In genomic region chr15:72487070-72487797, GRCh38 we compare ENCODE assay signal across 17 cellular contexts. TPM values are rescaled to one million over a fixed set of nuclear protein-coding genes. Genes with fewer than 3 reads are reported as not detected.
DNase-seq lines count a peak whose midpoint lies in the region; ATAC-seq and TF ChIP-seq lines count a peak whose summit lies in the region.
"Had no signal": no experiment of that assay in that cellular context is flagged by ENCODE, and none has a peak within 500 bp of the region (broad histone marks: within the 10 kb centered on the region; RNA-seq: fewer than 3 reads in every experiment).

No MANE protein-coding gene starts in this region.

- no peak overlapping the region for H2BK120ac ChIP-seq in IMR-90 (ENCODE audit: low read depth, low read length)

- H2BK15ac ChIP-seq in IMR-90 (ENCODE audit: low read depth, low read length), result no peak overlapping the region

- dilution Hi-C loops in IMR-90 (cut with HindIII; ENCODE audit: low sequenced_read_pairs, unreplicated experiment), result no loop called here

- H3K4me3 Mint-ChIP-seq in CD8-positive, alpha-beta T cell, result peak overlapping the region; percentile 3
- H3K4me3 Mint-ChIP-seq in naive thymus-derived CD8-positive, alpha-beta T cell, result peak overlapping the region in 6 of 10 donors; percentile 7 to 59 (median 28)
- H3K4me3 Mint-ChIP-seq: stimulated activated naive B cell treated with anti-CD40 and anti-IgM and Interleukin-4, amounts not matched to agents 10 μg/mL and 1 μg/mL and 100 μg/mL, for 72 hours had no signal

- no peaks in the 10 kb centered on the region for H3K27me3 Mint-ChIP-seq in CD8-positive, alpha-beta T cell (ENCODE audit: low read depth)
- H3K27me3 Mint-ChIP-seq in naive thymus-derived CD8-positive, alpha-beta T cell, result no peaks in the 10 kb centered on the region
- H3K27me3 Mint-ChIP-seq: naive B cell; stimulated activated naive B cell treated with anti-CD40 and anti-IgM and Interleukin-4, amounts not matched to agents 10 μg/mL and 1 μg/mL and 100 μg/mL, for 72 hours had no signal

- H3K36me3 Mint-ChIP-seq in CD8-positive, alpha-beta T cell, result peaks cover 28% of the 10 kb centered on the region
- peaks cover 0 to 42% (median 4%) of the 10 kb centered on the region in 3 donors for H3K36me3 Mint-ChIP-seq in naive thymus-derived CD8-positive, alpha-beta T cell

- no peak overlapping the region for H2BK20ac ChIP-seq in IMR-90 (ENCODE audit: low read depth, low read length)

- H3K27me3 ChIP-seq in CD8-positive, alpha-beta T cell (ENCODE audit: insufficient read depth, low read length), result no peaks in the 10 kb centered on the region
- H3K27me3 ChIP-seq in IMR-90 (ENCODE audit: control insufficient read depth, insufficient read depth, low read length), result no peaks in the 10 kb centered on the region
- H3K27me3 ChIP-seq: thyroid gland had no signal

- peaks cover 10 to 63% of the 10 kb centered on the region in 2 experiments; a peak in 3 of 4 replicates for H3K79me1 ChIP-seq in IMR-90 (ENCODE audit: low read depth in 1 of 2, low read length in 2 of 2)

- H3K4me3 ChIP-seq in CD8-positive, alpha-beta T cell (ENCODE audit: low read depth, low read length), result no peak overlapping the region
- no peak overlapping the region for H3K4me3 ChIP-seq in IMR-90 (ENCODE audit: insufficient read depth, low read depth, low read length)
- no peak overlapping the region for H3K4me3 ChIP-seq in astrocyte of the spinal cord (ENCODE audit: low read depth, low read length)
- H3K4me3 ChIP-seq: thyroid gland had no signal

- no peak overlapping the region for H2BK5ac ChIP-seq in IMR-90 (ENCODE audit: low read depth, low read length, poor library complexity, severe bottlenecking)

- POLR2A ChIA-PET in CD8-positive, alpha-beta T cell (lab: Charles Lee), result interaction anchor here (0.6 kb wide), 1 partner anchor 24 kb away, joined by 7 read pairs; no protein-coding TSS in a partner anchor
- POLR2A ChIA-PET in IMR-90 (lab: Charles Lee; ENCODE audit: unreplicated experiment), result no interaction called here
- POLR2A ChIA-PET in naive thymus-derived CD8-positive, alpha-beta T cell (lab: Charles Lee), result interaction anchor here (1.2 kb wide), 1 partner anchor 14 kb away, joined by 3 read pairs; no protein-coding TSS in a partner anchor

- no TSS peak for BruUV-seq in IMR-90 (replicated peaks; lab: Mats Ljungman, UMichigan)

- no peak for TF ChIP-seq RAD21 in IMR-90 (IDR thresholded peaks at IDR 0.05; ENCODE audit: low read length)

- no peak overlapping the region for H3K9ac ChIP-seq in IMR-90 (ENCODE audit: low read depth, low read length)

- H3K23ac ChIP-seq in IMR-90 (ENCODE audit: low read depth, low read length), result no peak overlapping the region; the same call in 1 of the 2 replicates

- no peak for TF ChIP-seq POLR2A in IMR-90 (IDR thresholded peaks at IDR 0.05; ENCODE audit: low read depth, low read length)

- no peak overlapping the region for H3K14ac ChIP-seq in IMR-90 (replicated peaks; ENCODE audit: low read depth, low read length)

- WGBS in IMR-90 (ENCODE audit: extremely low coverage in 2 of 2, insufficient read length in 1 of 2), 2 experiments, result no CpG with 5 or more reads among the region's 1 CpG

- H4K5ac ChIP-seq in IMR-90 (ENCODE audit: low read depth, low read length), result no peak overlapping the region

- CTCF ChIA-PET in CD8-positive, alpha-beta T cell (lab: Charles Lee), result no interaction called here
- CTCF ChIA-PET in IMR-90 (lab: Yijun Ruan, JAX), result interaction anchor here (1.2 kb wide), 1 partner anchor 10 kb away, joined by 3 read pairs; no protein-coding TSS in a partner anchor

- H3K56ac ChIP-seq in IMR-90 (ENCODE audit: extremely low read depth, insufficient read depth, low read length), result no peak overlapping the region

- H3K27ac ChIP-seq in CD8-positive, alpha-beta T cell (ENCODE audit: low read depth, low read length), result no peak overlapping the region
- H3K27ac ChIP-seq in IMR-90 (ENCODE audit: insufficient read depth, low read length), result no peak overlapping the region
- H3K27ac ChIP-seq: thyroid gland had no signal

- H3K18ac ChIP-seq in IMR-90 (ENCODE audit: low read depth, low read length), result no peak overlapping the region

- ATAC-seq in CD8-positive, alpha-beta T cell, result no peak
- peak; percentile 28; the same call in 1 of the 2 replicates for ATAC-seq in IMR-90 (ENCODE audit: low read depth)
- ATAC-seq in naive thymus-derived CD8-positive, alpha-beta T cell, result no peak
- no peak for ATAC-seq in HG03175 (IDR thresholded peaks at IDR 0.05; ENCODE audit: unreplicated experiment)
- ATAC-seq in GM18520 (IDR thresholded peaks at IDR 0.05; ENCODE audit: unreplicated experiment), result no peak
- ATAC-seq: Panc1; stimulated activated naive B cell treated with anti-CD40 and anti-IgM and Interleukin-4, amounts not matched to agents 10 μg/mL and 1 μg/mL and 100 μg/mL, for 72 hours had no signal

- no peak for TF ChIP-seq CTCF in CD8-positive, alpha-beta T cell (IDR thresholded peaks at IDR 0.05)
- no peak for TF ChIP-seq CTCF in IMR-90 (conservative IDR thresholded peaks at IDR 0.05; ENCODE audit: low read depth, low read length)
- TF ChIP-seq CTCF in astrocyte of the spinal cord (IDR thresholded peaks at IDR 0.05; ENCODE audit: low read depth, low read length), result no peak

- no peak overlapping the region for H4K91ac ChIP-seq in IMR-90 (ENCODE audit: insufficient read depth, low read depth, low read length)

- peaks cover 93% of the 10 kb centered on the region for H4K20me1 ChIP-seq in IMR-90 (ENCODE audit: insufficient read depth, low read length)

- H2AK5ac ChIP-seq in IMR-90 (ENCODE audit: low read depth, low read length), result no peak overlapping the region

- no peaks in the 10 kb centered on the region for H3K36me3 ChIP-seq in CD8-positive, alpha-beta T cell (ENCODE audit: insufficient read depth, low read length)
- H3K36me3 ChIP-seq in IMR-90 (ENCODE audit: control insufficient read depth, insufficient read depth, low read length), result peaks cover 2% of the 10 kb centered on the region
- H3K36me3 ChIP-seq: thyroid gland had no signal

- no peaks in the 10 kb centered on the region for H3K9me3 ChIP-seq in CD8-positive, alpha-beta T cell (ENCODE audit: low read length)
- H3K9me3 ChIP-seq in IMR-90 (ENCODE audit: control insufficient read depth, insufficient read depth, low read length), result no peaks in the 10 kb centered on the region
- H3K9me3 ChIP-seq: thyroid gland had no signal

- H3K4me1 Mint-ChIP-seq in CD8-positive, alpha-beta T cell (ENCODE audit: low read depth), result peaks cover 80% of the 10 kb centered on the region
- H3K4me1 Mint-ChIP-seq in naive thymus-derived CD8-positive, alpha-beta T cell, result peaks cover 36 to 87% (median 78%) of the 10 kb centered on the region in 4 donors

- no peak overlapping the region for H2AFZ ChIP-seq in IMR-90 (replicated peaks; ENCODE audit: low read length, poor library complexity)

- peaks cover 46% of the 10 kb centered on the region for H3K4me1 ChIP-seq in CD8-positive, alpha-beta T cell (ENCODE audit: insufficient read depth, low read length)
- H3K4me1 ChIP-seq in IMR-90 (ENCODE audit: control insufficient read depth, insufficient read depth, low read length), result peaks cover 11% of the 10 kb centered on the region

- H3K9me1 ChIP-seq in IMR-90 (ENCODE audit: insufficient read depth, low read length), result peaks cover 17% of the 10 kb centered on the region

- H3K4ac ChIP-seq in IMR-90 (ENCODE audit: low read depth, low read length), result no peak overlapping the region

- no peak overlapping the region for H2AK9ac ChIP-seq in IMR-90 (replicated peaks; ENCODE audit: low read depth, low read length, poor library complexity)

- H3K9me3 Mint-ChIP-seq in CD8-positive, alpha-beta T cell, result no peaks in the 10 kb centered on the region
- H3K9me3 Mint-ChIP-seq in naive thymus-derived CD8-positive, alpha-beta T cell, result no peaks in the 10 kb centered on the region
- H3K9me3 Mint-ChIP-seq: naive B cell; stimulated activated naive B cell treated with anti-CD40 and anti-IgM and Interleukin-4, amounts not matched to agents 10 μg/mL and 1 μg/mL and 100 μg/mL, for 72 hours had no signal

- H3K27ac Mint-ChIP-seq in CD8-positive, alpha-beta T cell, result no peak overlapping the region
- H3K27ac Mint-ChIP-seq in naive thymus-derived CD8-positive, alpha-beta T cell, result peak overlapping the region in 3 of 10 donors; percentile 4 to 76 (median 48)
- H3K27ac Mint-ChIP-seq: stimulated activated naive B cell treated with anti-CD40 and anti-IgM and Interleukin-4, amounts not matched to agents 10 μg/mL and 1 μg/mL and 100 μg/mL, for 72 hours had no signal

- H4K8ac ChIP-seq in IMR-90 (ENCODE audit: low read depth in 2 of 2, low read length in 2 of 2), result no peak overlapping the region

- in situ Hi-C loops in IMR-90 (cut with MboI; ENCODE audit: low sequenced_read_pairs) (no loop called here), astrocyte of the spinal cord (cut with HindIII; ENCODE audit: low sequenced_read_pairs) (no loop called here)

- no peak for DNase-seq in CD8-positive, alpha-beta T cell
- DNase-seq in IMR-90, result peak; percentile 54
- peak; percentile 38 for DNase-seq in astrocyte of the spinal cord (ENCODE audit: low read depth, low spot score)
- DNase-seq in naive thymus-derived CD8-positive, alpha-beta T cell, result no peak
- no peak for DNase-seq in NCI-H2227 (lab: John Stamatoyannopoulos, UW; ENCODE audit: unreplicated experiment)
- no peak for DNase-seq in amniotic stem cell (lab: John Stamatoyannopoulos, UW)
- DNase-seq: activated CD4-positive, alpha-beta T cell treated with anti-CD3 and anti-CD28 coated beads, Interleukin-2, amount 50 U/mL, for 48 hours; activated T-cell treated with anti-CD3 and anti-CD28 coated beads, Interleukin-2, amount 50 U/mL, for 48 hours; naive B cell; NCI-H1417; NCI-H82; stimulated activated CD4-positive, alpha-beta T cell treated with anti-CD3 and anti-CD28 coated beads, Interleukin-12 subunit alpha, Interleukin-12 subunit beta, amount 100 ng/mL, for 4 hours; stimulated activated naive B cell treated with anti-CD40 and anti-IgM and Interleukin-4, amounts not matched to agents 10 μg/mL and 1 μg/mL and 100 μg/mL, for 72 hours; thyroid gland had no signal

- intact Hi-C loops in CD8-positive, alpha-beta T cell (cut with DNase I, micrococcal nuclease), result no loop called here
- intact Hi-C loops in IMR-90 (cut with micrococcal nuclease), result no loop called here

- H3K4me2 ChIP-seq in IMR-90 (ENCODE audit: low read depth, low read length), result peak overlapping the region; percentile 69; the same call in 1 of the 2 replicates

TF ChIP-seq in IMR-90, 13 proteins besides CTCF, POLR2A, EP300 and RAD21 (continues in another document):
- TF ChIP-seq SMC3 (IDR thresholded peaks at IDR 0.05; ENCODE audit: low read depth, low read length) (no peak), MAFK (IDR thresholded peaks at IDR 0.05; ENCODE audit: low read depth, low read length) (no peak)

RNA-seq across cellular contexts. Expression of gene ARIH1, which starts 13.1 kb away (rescaled TPM):
- 100 to 1,000 TPM; 343 to 351 TPM for total RNA-seq in CD8-positive, alpha-beta T cell
- total RNA-seq in IMR-90 (2012; rRNA removed), result 41.2 and 41.9 TPM in 2 replicates
- polyA plus RNA-seq in IMR-90 (2012; rRNA removed), result 24.0 and 25.5 TPM in 2 replicates
- 17.1 and 21.0 TPM in 2 replicates for polyA plus RNA-seq in IMR-90 (2012; cell fraction: cytosol; rRNA removed)
- 26.6 and 79.4 TPM in 2 replicates for polyA plus RNA-seq in IMR-90 (2012; cell fraction: nucleus; rRNA removed; ENCODE audit: low replicate concordance)
- total RNA-seq in naive thymus-derived CD8-positive, alpha-beta T cell, result 100 to 1,000 TPM; 191 to 197 TPM
- polyA plus RNA-seq in naive thymus-derived CD8-positive, alpha-beta T cell, result 10 to 100 TPM; 10.3 to 19.0 (median 18.0) TPM

Comparison
In these comparisons a context has a peak if more than half of its experiments do, and no peak if none do; other contexts are left out.
1. DNase-seq: peak in IMR-90 (single experiment) and astrocyte of the spinal cord (single experiment); none in CD8-positive, alpha-beta T cell (0 of 7), naive thymus-derived CD8-positive, alpha-beta T cell (0 of 10), NCI-H2227 (single experiment) and amniotic stem cell (single experiment).